In genomic region chr1:18957532-18958295, GRCh38 we compare ENCODE assay signal across 10 cellular contexts. TPM values are rescaled to one million over a fixed set of nuclear protein-coding genes. Genes with fewer than 3 reads are reported as not detected.
A peak's percentile ranks its signal among the peaks of the same experiment; 100 is the strongest.
DNase-seq lines count a peak whose midpoint lies in the region; ATAC-seq, FAIRE-seq and TF ChIP-seq lines count a peak whose summit lies in the region.
"Had no signal": no experiment of that assay in that cellular context is flagged by ENCODE, and none has a peak within 500 bp of the region (broad histone marks: within the 10 kb centered on the region; RNA-seq: fewer than 3 reads in every experiment).

No MANE protein-coding gene starts in this region.

- H3K79me2 ChIP-seq in fibroblast of lung (ENCODE audit: control insufficient read depth, insufficient read depth, low read length): peaks cover 32% of the 10 kb centered on the region

- no peak overlapping the region for H3K27ac ChIP-seq in fibroblast of lung (ENCODE audit: insufficient read depth, low read length)
- peak overlapping the region in 1 of 4 donors; percentile 71 for H3K27ac ChIP-seq in tibial nerve

- H3K4me2 ChIP-seq in fibroblast of lung (ENCODE audit: extremely low read depth, insufficient read depth, low read length): peak overlapping the region; percentile 36

- H4K20me1 ChIP-seq in fibroblast of lung (ENCODE audit: control insufficient read depth, extremely low read depth, insufficient read depth, low read length): no peaks in the 10 kb centered on the region

- no peaks in the 10 kb centered on the region for H3K27me3 Mint-ChIP-seq in T-helper 17 cell
- H3K27me3 Mint-ChIP-seq in progenitor cell of endocrine pancreas: peaks cover 49% of the 10 kb centered on the region

- WGBS in tibial nerve, 2 donors: 51 to 64% methylated on average over 17 of the region's 17 CpGs

- H3K9me3 Mint-ChIP-seq in progenitor cell of endocrine pancreas (ENCODE audit: low read depth): no peaks in the 10 kb centered on the region

- H3K9me3 ChIP-seq in T-helper 17 cell (ENCODE audit: control insufficient read depth, low read length, poor library complexity, severe bottlenecking) (no peaks in the 10 kb centered on the region), fibroblast of lung (ENCODE audit: control insufficient read depth, insufficient read depth, low read depth, low read length) (no peaks in the 10 kb centered on the region), tibial nerve (no peaks in the 10 kb centered on the region)

- peaks cover 2% of the 10 kb centered on the region for H3K36me3 Mint-ChIP-seq in T-helper 17 cell (ENCODE audit: low read depth)
- H3K36me3 Mint-ChIP-seq in progenitor cell of endocrine pancreas (ENCODE audit: insufficient read depth): peaks cover 2% of the 10 kb centered on the region

- no peak for DNase-seq in GM12891 (ENCODE audit: insufficient read length, low spot score)
- no peak for DNase-seq in T-helper 17 cell
- peak in 1 of 2 donors; percentile 50 for DNase-seq in fibroblast of lung (ENCODE audit: low read depth in 2 of 2)
- no peak for DNase-seq in progenitor cell of endocrine pancreas (ENCODE audit: low spot score, unreplicated experiment)
- DNase-seq in tibial nerve (ENCODE audit: low spot score in 2 of 2): no peak
- DNase-seq in dermis blood vessel endothelial cell: no peak
- no peak for DNase-seq in NOMO-1 treated with dmso at 0.1 percent for 144 hours (lab: John Stamatoyannopoulos, UW; ENCODE audit: unreplicated experiment)
- DNase-seq: NCI-H69 had no signal

- H2AFZ ChIP-seq in fibroblast of lung (ENCODE audit: low read length): no peak overlapping the region

- H3K4me1 Mint-ChIP-seq in T-helper 17 cell: peaks cover 33% of the 10 kb centered on the region
- H3K4me1 Mint-ChIP-seq in progenitor cell of endocrine pancreas (ENCODE audit: low read depth): peaks cover 20% of the 10 kb centered on the region

- H3K27ac Mint-ChIP-seq in T-helper 17 cell (peak overlapping the region; percentile 96), progenitor cell of endocrine pancreas (no peak overlapping the region)

- ATAC-seq in T-helper 17 cell: no peak
- ATAC-seq in HG03442 (IDR thresholded peaks at IDR 0.05; ENCODE audit: unreplicated experiment): no peak

- no peak for TF ChIP-seq EP300 in tibial nerve (IDR thresholded peaks at IDR 0.05)

- no peak for TF ChIP-seq CTCF in fibroblast of lung (conservative IDR thresholded peaks at IDR 0.05 in 1 of 2, IDR thresholded peaks at IDR 0.05 in 1 of 2; ENCODE audit: low read depth in 1 of 2, low read length in 2 of 2)
- no peak for TF ChIP-seq CTCF in progenitor cell of endocrine pancreas (IDR thresholded peaks at IDR 0.05; ENCODE audit: unreplicated experiment)
- TF ChIP-seq CTCF in tibial nerve (IDR thresholded peaks at IDR 0.05): no peak

- H3K4me1 ChIP-seq in fibroblast of lung (ENCODE audit: control insufficient read depth, extremely low read depth, insufficient read depth, low read length): peaks cover 7% of the 10 kb centered on the region
- H3K4me1 ChIP-seq in tibial nerve: peaks cover 0 to 41% (median 19%) of the 10 kb centered on the region in 4 donors

- no peak for TF ChIP-seq POLR2A in GM12891 (IDR thresholded peaks at IDR 0.05; ENCODE audit: low read depth, low read length)
- no peak for TF ChIP-seq POLR2A in tibial nerve (IDR thresholded peaks at IDR 0.05)

- H3K36me3 ChIP-seq in fibroblast of lung (ENCODE audit: control insufficient read depth, insufficient read depth, low read length) (no peaks in the 10 kb centered on the region), tibial nerve (no peaks in the 10 kb centered on the region)

- H3K4me3 Mint-ChIP-seq in T-helper 17 cell (peak overlapping the region; percentile 97), progenitor cell of endocrine pancreas (ENCODE audit: low read depth) (peak overlapping the region; percentile 78)

- H3K4me3 ChIP-seq in fibroblast of lung (replicated peaks in 1 of 4; ENCODE audit: control extremely low read depth in 1 of 4, insufficient read depth in 1 of 4, low read depth in 3 of 4, low read length in 4 of 4) (no peak overlapping the region), tibial nerve (peak overlapping the region in 1 of 4 donors; percentile 83)

- FAIRE-seq in GM12891 (lab: Jason Lieb, UNC): peak; percentile 45
- FAIRE-seq: frontal cortex had no signal

- peaks cover 3% of the 10 kb centered on the region for H3K27me3 ChIP-seq in fibroblast of lung (ENCODE audit: control insufficient read depth, insufficient read depth, low read length)
- H3K27me3 ChIP-seq in tibial nerve: no peaks in the 10 kb centered on the region

- peak overlapping the region; percentile 69 for H3K9ac ChIP-seq in fibroblast of lung (ENCODE audit: insufficient read depth, low read length)

TF ChIP-seq in GM12891, 5 proteins besides CTCF, POLR2A, EP300 and RAD21:
- no peak for TF ChIP-seq PAX5 (IDR thresholded peaks at IDR 0.05; ENCODE audit: insufficient read depth, low read length, severe bottlenecking)
- TF ChIP-seq SPI1 (IDR thresholded peaks at IDR 0.05; ENCODE audit: low read depth, low read length): no peak
- no peak for TF ChIP-seq TAF1 (IDR thresholded peaks at IDR 0.05; ENCODE audit: low read depth, low read length)
- TF ChIP-seq POU2F2 (IDR thresholded peaks at IDR 0.05; ENCODE audit: low read depth, low read length): no peak
- no peak for TF ChIP-seq POLR2AphosphoS5 (IDR thresholded peaks at IDR 0.05; ENCODE audit: low read depth, low read length)

RNA-seq across cellular contexts. Expression of gene IFFO2, which starts 1.2 kb away (rescaled TPM):
- 8.1 TPM for polyA plus RNA-seq in GM12891 (2012; ENCODE audit: low read depth, missing spikeins)
- total RNA-seq in T-helper 17 cell (100 to 1,000 TPM in 1 of 2 donors, 10 to 100 TPM in 1; 99.8 to 119 TPM), fibroblast of lung (5.6 and 5.8 TPM in 2 replicates), progenitor cell of endocrine pancreas (21.0 and 24.4 TPM in 2 replicates), tibial nerve (10 to 100 TPM in 2 of 4 donors, 1 to 10 TPM in 2; 3.6 to 19.2 (median 9.2) TPM), dermis blood vessel endothelial cell (10.1 and 12.6 TPM in 2 replicates)
- 7.3 and 10.4 TPM in 2 replicates for polyA plus RNA-seq in fibroblast of lung
- 7.1 and 8.5 TPM in 2 replicates for polyA plus RNA-seq in fibroblast of lung (2012)
- polyA minus RNA-seq in fibroblast of lung (ENCODE audit: low replicate concordance): 18.6 and 27.1 TPM in 2 replicates

RNA-seq across cellular contexts. Expression of gene ALDH4A1, which starts 55.4 kb away (rescaled TPM):
- 8.5 TPM for polyA plus RNA-seq in GM12891 (2012; ENCODE audit: low read depth, missing spikeins)
- 1 to 10 TPM; 1.1 to 1.2 TPM for total RNA-seq in T-helper 17 cell
- 6.9 and 11.9 TPM in 2 replicates for total RNA-seq in fibroblast of lung
- polyA plus RNA-seq in fibroblast of lung: 6.9 and 8.3 TPM in 2 replicates
- 11.6 and 12.9 TPM in 2 replicates for polyA plus RNA-seq in fibroblast of lung (2012)
- polyA minus RNA-seq in fibroblast of lung (ENCODE audit: low replicate concordance): 19.6 and 20.0 TPM in 2 replicates
- 29.3 and 30.0 TPM in 2 replicates for total RNA-seq in progenitor cell of endocrine pancreas
- 10 to 100 TPM; 31.2 to 42.0 (median 35.3) TPM for total RNA-seq in tibial nerve
- total RNA-seq in dermis blood vessel endothelial cell: 17.8 and 27.9 TPM in 2 replicates
